Comparison of ENCODE assay signal across 12 cellular contexts in the genomic region with DNA sequence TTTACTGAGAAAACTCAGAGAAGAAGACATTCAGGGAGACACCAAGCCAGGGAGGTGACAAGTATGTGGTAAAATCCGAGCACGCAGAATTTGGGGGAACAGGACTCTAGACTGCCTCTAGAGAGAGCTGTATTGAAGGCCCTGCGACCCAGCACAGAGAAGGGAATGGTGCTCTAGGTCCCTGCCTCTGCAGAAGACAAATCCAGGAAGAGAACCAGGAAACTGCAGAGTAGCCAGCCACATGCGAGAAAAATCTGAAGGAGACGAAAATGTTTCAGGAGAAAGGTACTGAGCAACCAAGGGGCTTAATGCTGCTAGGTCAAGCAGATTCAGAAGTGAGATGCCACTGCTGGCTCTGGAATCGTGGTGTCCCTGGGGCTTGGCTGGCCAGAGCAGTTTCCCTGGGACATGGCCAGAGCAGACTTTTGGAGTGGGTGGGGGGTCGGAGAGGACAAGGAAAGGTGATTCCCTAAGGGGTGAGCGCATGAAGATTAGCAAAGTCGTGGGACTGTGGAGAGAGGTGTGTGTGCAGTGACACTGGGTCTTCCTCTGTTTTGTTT.
A peak's percentile ranks its signal among the peaks of the same experiment; 100 is the strongest.
DNase-seq lines count a peak whose midpoint lies in the region; ATAC-seq, FAIRE-seq and TF ChIP-seq lines count a peak whose summit lies in the region.
"Had no signal": no experiment of that assay in that cellular context is flagged by ENCODE, and none has a peak within 500 bp of the region (broad histone marks: within the 10 kb centered on the region; RNA-seq: fewer than 3 reads in every experiment).

No MANE protein-coding gene starts in this region.

- H3K4me1 ChIP-seq in CD4-positive, CD25-positive, alpha-beta regulatory T cell (ENCODE audit: control insufficient read depth, insufficient read depth, low read length, poor library complexity, severe bottlenecking): peaks cover 15% of the 10 kb centered on the region
- H3K4me1 ChIP-seq in DND-41 (ENCODE audit: insufficient read depth, low read length) (peaks cover 37% of the 10 kb centered on the region), HepG2 (ENCODE audit: insufficient read depth, low read length) (no peaks in the 10 kb centered on the region), pancreas (no peaks in the 10 kb centered on the region)

- H2AFZ ChIP-seq in DND-41 (ENCODE audit: low read depth, low read length) (0 out of 2 replicates have a peak overlapping the region, but pooled peaks have one; percentile 4), HepG2 (ENCODE audit: low read length) (no peak overlapping the region)

- FAIRE-seq in HepG2 (lab: Jason Lieb, UNC): no peak
- no peak for FAIRE-seq in pancreas (lab: Jason Lieb, UNC)

- no peak overlapping the region for H3K27ac ChIP-seq in CD4-positive, CD25-positive, alpha-beta regulatory T cell (ENCODE audit: insufficient read depth, low read length, poor library complexity, severe bottlenecking)
- H3K27ac ChIP-seq in DND-41 (ENCODE audit: low read length) (peak overlapping the region; percentile 6), HepG2 (ENCODE audit: extremely low read length, insufficient read depth, low read length) (no peak overlapping the region), pancreas (no peak overlapping the region)

- H3K9me3 Mint-ChIP-seq in CD4-positive, CD25-positive, alpha-beta regulatory T cell: peaks cover 0 to 1% (median 0%) of the 10 kb centered on the region in 7 donors
- peaks cover 5% of the 10 kb centered on the region for H3K9me3 Mint-ChIP-seq in activated T-helper 2 cell treated with anti-CD3 and anti-CD28 coated beads, Interferon-gamma antibody, Interleukin-2, Interleukin-4, amounts not matched to agents 10 μg/mL and 5 μg/mL and 100 μg/mL, durations not matched to agents 14 hours and 24 hours and 36 hours
- H3K9me3 Mint-ChIP-seq: CD8-positive, alpha-beta T cell had no signal

- peaks cover 0 to 44% (median 25%) of the 10 kb centered on the region in 4 donors for H3K4me1 Mint-ChIP-seq in CD4-positive, CD25-positive, alpha-beta regulatory T cell
- H3K4me1 Mint-ChIP-seq in activated T-helper 2 cell treated with anti-CD3 and anti-CD28 coated beads, Interferon-gamma antibody, Interleukin-2, Interleukin-4, amounts not matched to agents 10 μg/mL and 5 μg/mL and 100 μg/mL, durations not matched to agents 14 hours and 24 hours and 36 hours (ENCODE audit: low read depth): peaks cover 45% of the 10 kb centered on the region

- POLR2A ChIA-PET in HepG2 (lab: Yijun Ruan, JAX): no interaction called here

- H3K79me2 ChIP-seq in DND-41 (ENCODE audit: insufficient read depth, low read length) (no peaks in the 10 kb centered on the region), HepG2 (ENCODE audit: insufficient read depth, low read length) (no peaks in the 10 kb centered on the region)

- H3K9ac ChIP-seq in DND-41 (ENCODE audit: low read depth, low read length) (no peak overlapping the region), HepG2 (ENCODE audit: insufficient read depth, low read depth, low read length) (no peak overlapping the region)

- no peaks in the 10 kb centered on the region for H3K27me3 ChIP-seq in CD4-positive, CD25-positive, alpha-beta regulatory T cell (ENCODE audit: control insufficient read depth, insufficient read depth, low read length)
- H3K27me3 ChIP-seq in DND-41 (ENCODE audit: insufficient read depth, low read length, poor library complexity) (no peaks in the 10 kb centered on the region), HepG2 (ENCODE audit: control insufficient read depth in 1 of 2, insufficient read depth in 2 of 2, low read length in 2 of 2) (peaks cover 0 to 38% of the 10 kb centered on the region in 2 experiments; a peak in 2 of 5 replicates), pancreas (no peaks in the 10 kb centered on the region)

- no peak overlapping the region for H3K4me3 ChIP-seq in CD4-positive, CD25-positive, alpha-beta regulatory T cell (ENCODE audit: low read depth, low read length)
- no peak overlapping the region for H3K4me3 ChIP-seq in DND-41 (ENCODE audit: low read depth in 1 of 2, low read length in 2 of 2)
- no peak overlapping the region for H3K4me3 ChIP-seq in HepG2 (replicated peaks in 1 of 3; ENCODE audit: insufficient read depth in 1 of 3, low read depth in 2 of 3, low read length in 3 of 3)
- H3K4me3 ChIP-seq in pancreas: no peak overlapping the region

- no peak for DNase-seq in CD4-positive, CD25-positive, alpha-beta regulatory T cell
- DNase-seq in DND-41 (no peak), HepG2 (ENCODE audit: low spot score) (no peak), DMS114 treated with DMSO at 0.1 percent for 48 hours (lab: John Stamatoyannopoulos, UW; ENCODE audit: unreplicated experiment) (no peak), pancreas (no peak)
- no peak for DNase-seq in activated T-helper 2 cell treated with anti-CD3 and anti-CD28 coated beads, Interferon-gamma antibody, Interleukin-2, Interleukin-4, amounts not matched to agents 10 μg/mL and 5 μg/mL and 100 μg/mL, durations not matched to agents 14 hours and 24 hours and 36 hours (ENCODE audit: low spot score)
- DNase-seq: CD8-positive, alpha-beta T cell; islet precursor cell; NCI-H2171; NK-92 treated with Interleukin-12 subunit alpha and Interleukin-12 subunit beta, amount 100 ng/mL, for 24 hours; SHP77 treated with DMSO at 0.1 percent for 48 hours had no signal

- no peaks in the 10 kb centered on the region for H3K36me3 Mint-ChIP-seq in CD4-positive, CD25-positive, alpha-beta regulatory T cell
- H3K36me3 Mint-ChIP-seq in activated T-helper 2 cell treated with anti-CD3 and anti-CD28 coated beads, Interferon-gamma antibody, Interleukin-2, Interleukin-4, amounts not matched to agents 10 μg/mL and 5 μg/mL and 100 μg/mL, durations not matched to agents 14 hours and 24 hours and 36 hours (ENCODE audit: low read depth): peaks cover 14% of the 10 kb centered on the region
- H3K36me3 Mint-ChIP-seq: CD8-positive, alpha-beta T cell had no signal

- H3K36me3 ChIP-seq in CD4-positive, CD25-positive, alpha-beta regulatory T cell (ENCODE audit: control insufficient read depth, insufficient read depth, low read length): no peaks in the 10 kb centered on the region
- H3K36me3 ChIP-seq in DND-41 (ENCODE audit: insufficient read depth, low read length): no peaks in the 10 kb centered on the region
- no peaks in the 10 kb centered on the region for H3K36me3 ChIP-seq in HepG2 (replicated peaks in 1 of 2; ENCODE audit: control insufficient read depth in 1 of 2, insufficient read depth in 2 of 2, low read length in 2 of 2)
- H3K36me3 ChIP-seq in pancreas: no peaks in the 10 kb centered on the region

- in situ Hi-C loops in HepG2 (cut with HindIII; ENCODE audit: extremely low pct_ligation_motif_present, low pct_unique_long_range_greater_than_20kb): no loop called here

- no peak for TF ChIP-seq POLR2A in HepG2 (IDR thresholded peaks at IDR 0.05; ENCODE audit: insufficient read depth in 1 of 2, low read depth in 2 of 2, low read length in 2 of 2)

- intact Hi-C loops in activated T-helper 2 cell treated with anti-CD3 and anti-CD28 coated beads, Interferon-gamma antibody, Interleukin-2, Interleukin-4, amounts not matched to agents 10 μg/mL and 5 μg/mL and 100 μg/mL, durations not matched to agents 14 hours and 24 hours and 36 hours (cut with micrococcal nuclease): loop anchor here (10.0 kb wide), 1 partner anchor 318 kb away; no protein-coding TSS in a partner anchor
- intact Hi-C loops in HepG2 (cut with micrococcal nuclease; ENCODE audit: unreplicated experiment) (no loop called here), pancreas (cut with DNase I) (no loop called here)

- no peak for ATAC-seq in CD4-positive, CD25-positive, alpha-beta regulatory T cell (ENCODE audit: low read depth in 2 of 2)
- ATAC-seq in DND-41 (ENCODE audit: insufficient read depth, low read depth) (no peak), HepG2 (peak; percentile 53; the same call in 2 of the 3 replicates), GM18858 (IDR thresholded peaks at IDR 0.05; ENCODE audit: unreplicated experiment) (no peak), pancreas (no peak)
- ATAC-seq: CD8-positive, alpha-beta T cell had no signal

- TF ChIP-seq CTCF in DND-41 (IDR thresholded peaks at IDR 0.05; ENCODE audit: borderline replicate concordance, extremely low read depth, low read length, poor library complexity, severe bottlenecking) (no peak), HepG2 (CRISPR knock-in tag; IDR thresholded peaks at IDR 0.05) (no peak), pancreas (IDR thresholded peaks at IDR 0.05) (no peak)

- BruUV-seq in HepG2 (replicated peaks; lab: Mats Ljungman, UMichigan): no TSS peak

- 31% methylated on average over 9 of the region's 9 CpGs for WGBS in HepG2 (ENCODE audit: low lambda C conversion rate)
- WGBS in pancreas, 2 donors: 75 to 77% methylated on average over 9 of the region's 9 CpGs

- CTCF ChIA-PET in HepG2 (lab: Yijun Ruan, JAX; ENCODE audit: low intra/inter-chr PET ratio, low total read pairs): no interaction called here

- TF ChIP-seq EP300 in HepG2 (IDR thresholded peaks at IDR 0.05; ENCODE audit: low read depth in 2 of 2, low read length in 2 of 2): no peak
- TF ChIP-seq EP300 in HepG2 (CRISPR knock-in tag; IDR thresholded peaks at IDR 0.05; ENCODE audit: borderline replicate concordance): no peak

- no peaks in the 10 kb centered on the region for H4K20me1 ChIP-seq in DND-41 (ENCODE audit: insufficient read depth, low read length)
- no peaks in the 10 kb centered on the region for H4K20me1 ChIP-seq in HepG2 (ENCODE audit: insufficient read depth, low read length)

- TF ChIP-seq RAD21 in HepG2 (CRISPR knock-in tag; IDR thresholded peaks at IDR 0.05): no peak

- H3K27ac Mint-ChIP-seq in CD4-positive, CD25-positive, alpha-beta regulatory T cell: peak overlapping the region; percentile 67 to 95 (median 80)
- peak overlapping the region; percentile 85 for H3K27ac Mint-ChIP-seq in activated T-helper 2 cell treated with anti-CD3 and anti-CD28 coated beads, Interferon-gamma antibody, Interleukin-2, Interleukin-4, amounts not matched to agents 10 μg/mL and 5 μg/mL and 100 μg/mL, durations not matched to agents 14 hours and 24 hours and 36 hours
- H3K27ac Mint-ChIP-seq: CD8-positive, alpha-beta T cell had no signal

- H3K4me2 ChIP-seq in DND-41 (ENCODE audit: insufficient read depth, low read length) (no peak overlapping the region), HepG2 (ENCODE audit: low read depth, low read length) (no peak overlapping the region)

- no peaks in the 10 kb centered on the region for H3K27me3 Mint-ChIP-seq in CD4-positive, CD25-positive, alpha-beta regulatory T cell
- H3K27me3 Mint-ChIP-seq in activated T-helper 2 cell treated with anti-CD3 and anti-CD28 coated beads, Interferon-gamma antibody, Interleukin-2, Interleukin-4, amounts not matched to agents 10 μg/mL and 5 μg/mL and 100 μg/mL, durations not matched to agents 14 hours and 24 hours and 36 hours (ENCODE audit: low read depth): no peaks in the 10 kb centered on the region

- H3K4me3 Mint-ChIP-seq in CD4-positive, CD25-positive, alpha-beta regulatory T cell: peak overlapping the region in 2 of 4 donors; percentile 4 to 14
- H3K4me3 Mint-ChIP-seq in activated T-helper 2 cell treated with anti-CD3 and anti-CD28 coated beads, Interferon-gamma antibody, Interleukin-2, Interleukin-4, amounts not matched to agents 10 μg/mL and 5 μg/mL and 100 μg/mL, durations not matched to agents 14 hours and 24 hours and 36 hours (ENCODE audit: low read depth): peak overlapping the region; percentile 70
- H3K4me3 Mint-ChIP-seq: CD8-positive, alpha-beta T cell had no signal

- H3K9me3 ChIP-seq in CD4-positive, CD25-positive, alpha-beta regulatory T cell (ENCODE audit: control insufficient read depth in 2 of 2, low read length in 2 of 2): peaks cover 0 to 3% of the 10 kb centered on the region in 2 experiments
- H3K9me3 ChIP-seq in DND-41 (ENCODE audit: insufficient read depth, low read length, severe bottlenecking): no peaks in the 10 kb centered on the region
- no peaks in the 10 kb centered on the region for H3K9me3 ChIP-seq in HepG2 (ENCODE audit: low read length)
- no peaks in the 10 kb centered on the region for H3K9me3 ChIP-seq in pancreas
